Comparison of ENCODE assay signal across 10 cellular contexts in the genomic region with DNA sequence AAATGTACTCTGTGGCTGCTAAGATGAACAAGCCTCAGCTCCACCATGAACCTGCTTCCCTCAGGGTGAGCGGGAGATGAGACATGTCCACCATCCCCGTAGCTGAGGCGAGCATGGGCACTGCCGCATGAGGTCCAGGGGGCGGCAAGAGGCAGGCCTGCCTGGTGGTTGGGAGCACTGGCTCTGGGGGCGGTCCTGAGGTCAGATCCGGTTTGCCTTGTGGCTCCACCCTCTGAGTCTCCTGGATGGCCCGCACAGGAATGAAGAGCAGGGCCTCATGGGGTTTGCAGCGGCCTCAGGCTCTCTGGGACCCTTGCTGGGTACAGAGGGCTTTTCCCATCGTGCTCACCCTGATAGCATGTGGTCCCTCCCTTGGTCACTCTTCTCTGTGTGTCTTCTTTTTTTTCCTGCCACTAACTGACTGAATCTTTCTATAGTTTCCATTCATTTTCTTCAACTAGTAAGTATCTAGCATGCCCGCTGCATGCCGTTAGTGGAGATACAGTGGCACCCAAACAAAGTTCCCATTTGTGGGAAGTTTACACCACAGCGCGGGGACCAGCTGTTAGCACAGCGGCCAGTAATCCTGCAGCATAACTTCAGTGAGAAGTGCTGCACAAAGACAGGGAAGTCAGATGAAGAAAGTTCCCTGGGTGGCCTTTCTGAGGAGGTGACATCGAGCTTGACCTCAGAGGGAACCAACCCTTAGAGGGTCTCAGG. TPM values are rescaled to one million over a fixed set of nuclear protein-coding genes. Genes with fewer than 3 reads are reported as not detected.
A peak's percentile ranks its signal among the peaks of the same experiment; 100 is the strongest.
DNase-seq lines count a peak whose midpoint lies in the region; ATAC-seq and TF ChIP-seq lines count a peak whose summit lies in the region.
"Had no signal": no experiment of that assay in that cellular context is flagged by ENCODE, and none has a peak within 500 bp of the region (broad histone marks: within the 10 kb centered on the region; RNA-seq: fewer than 3 reads in every experiment).

No MANE protein-coding gene starts in this region.

- ATAC-seq in heart left ventricle (no peak), upper lobe of left lung (ENCODE audit: low FRiP score in 2 of 2) (peak in 1 of 2 donors; percentile 4), left lobe of liver (no peak), omental fat pad (ENCODE audit: low FRiP score) (no peak)

- no peaks in the 10 kb centered on the region for H3K27me3 ChIP-seq in heart left ventricle
- H3K27me3 ChIP-seq in dorsolateral prefrontal cortex = no peaks in the 10 kb centered on the region
- no peaks in the 10 kb centered on the region for H3K27me3 ChIP-seq in muscle layer of colon (ENCODE audit: control insufficient read depth in 1 of 2, insufficient read depth in 2 of 2, low read length in 2 of 2)
- no peaks in the 10 kb centered on the region for H3K27me3 ChIP-seq in upper lobe of left lung

- no peak for DNase-seq in heart left ventricle
- no peak for DNase-seq in cardiac septum (ENCODE audit: low spot score)
- no peak for DNase-seq in dorsolateral prefrontal cortex
- no peak for DNase-seq in upper lobe of left lung
- DNase-seq in left lobe of liver (ENCODE audit: low spot score) = no peak
- DNase-seq in GOT3 (lab: John Stamatoyannopoulos, UW) = no peak
- DNase-seq in omental fat pad (ENCODE audit: low spot score) = no peak
- DNase-seq: effector memory CD4-positive, alpha-beta T cell; NCI-H1694 treated with DMSO at 0.1 percent for 48 hours had no signal

- peaks cover 55 to 100% (median 81%) of the 10 kb centered on the region in 12 donors for H3K4me1 ChIP-seq in heart left ventricle
- peaks cover 44% of the 10 kb centered on the region for H3K4me1 ChIP-seq in muscle layer of colon (ENCODE audit: insufficient read depth, low read length)
- peaks cover 66 to 85% (median 75%) of the 10 kb centered on the region in 4 donors for H3K4me1 ChIP-seq in upper lobe of left lung

- no peak for TF ChIP-seq EP300 in upper lobe of left lung (IDR thresholded peaks at IDR 0.05)

- H3K4me3 ChIP-seq in heart left ventricle (no peak overlapping the region), dorsolateral prefrontal cortex (no peak overlapping the region), muscle layer of colon (ENCODE audit: low read depth in 1 of 2, low read length in 2 of 2) (no peak overlapping the region), upper lobe of left lung (no peak overlapping the region)

- TF ChIP-seq POLR2A in heart left ventricle (IDR thresholded peaks at IDR 0.05) (no peak), upper lobe of left lung (IDR thresholded peaks at IDR 0.05) (no peak)

- intact Hi-C loops in heart left ventricle (cut with DNase I) (loop anchor here in 7 of 10 donors (5.0 kb wide), 5 partner anchors 40 to 70 kb away; a partner anchor contains a TSS), cardiac septum (cut with DNase I) (loop anchor here (5.0 kb wide), 2 partner anchors 40 to 60 kb away; a partner anchor contains a TSS), dorsolateral prefrontal cortex (cut with DNase I) (no loop called here)

- H3K27ac ChIP-seq in heart left ventricle (peak overlapping the region; percentile 51 to 98 (median 84)), dorsolateral prefrontal cortex (peak overlapping the region; percentile 41 to 99 (median 89)), muscle layer of colon (ENCODE audit: low read depth, low read length) (peak overlapping the region; percentile 35), upper lobe of left lung (peak overlapping the region; percentile 48 to 93 (median 72))

- 60 to 67% (median 67%) methylated on average over 15 to 16 of the region's 16 CpGs for WGBS in heart left ventricle, 4 donors
- 70 to 72% methylated on average over 11 to 16 of the region's 16 CpGs for WGBS in upper lobe of left lung, 2 donors

- TF ChIP-seq CTCF in heart left ventricle (IDR thresholded peaks at IDR 0.05) = no peak
- TF ChIP-seq CTCF in dorsolateral prefrontal cortex (IDR thresholded peaks at IDR 0.05 in 54 of 56, conservative IDR thresholded peaks at IDR 0.05 in 2 of 56; ENCODE audit: low read depth in 1 of 56, partially characterized antibody in 56 of 56) = peak in 1 of 56 donors; percentile 20
- TF ChIP-seq CTCF in upper lobe of left lung (IDR thresholded peaks at IDR 0.05) = no peak
- TF ChIP-seq CTCF in omental fat pad (IDR thresholded peaks at IDR 0.05) = no peak

- peaks cover 0 to 100% (median 99%) of the 10 kb centered on the region in 9 donors for H3K36me3 ChIP-seq in heart left ventricle
- H3K36me3 ChIP-seq in muscle layer of colon (ENCODE audit: insufficient read depth, low read length) = peaks cover 92% of the 10 kb centered on the region
- peaks cover 49 to 100% (median 96%) of the 10 kb centered on the region in 4 donors for H3K36me3 ChIP-seq in upper lobe of left lung

- no peak overlapping the region for H3K9ac ChIP-seq in muscle layer of colon (ENCODE audit: low read length)

- H3K9me3 ChIP-seq in heart left ventricle (no peaks in the 10 kb centered on the region), muscle layer of colon (ENCODE audit: low read length) (no peaks in the 10 kb centered on the region), upper lobe of left lung (no peaks in the 10 kb centered on the region)

RNA-seq across cellular contexts. Expression of a gene that starts 37.3 kb away (rescaled TPM):
- total RNA-seq in heart left ventricle = 1 to 10 TPM in 2 of 9 donors, under 1 TPM in 7; 0.36 to 1.8 (median 0.72) TPM
- polyA plus RNA-seq in heart left ventricle = 1 to 10 TPM in 1 of 2 donors, under 1 TPM in 1; 0.91 to 1.4 TPM
- 1.7 TPM for total RNA-seq in cardiac septum
- total RNA-seq in dorsolateral prefrontal cortex = 1 to 10 TPM in 55 of 120 experiments, under 1 TPM in 32, not detected in 33; 0.19 to 3.0 (median 1.2) TPM
- 10 to 100 TPM in 3 of 6 donors, 1 to 10 TPM in 3; 5.2 to 93.2 (median 11.1) TPM for total RNA-seq in upper lobe of left lung
- 30.9 TPM for total RNA-seq in left lobe of liver
- total RNA-seq in omental fat pad = 1 to 10 TPM; 1.0 to 2.5 (median 1.4) TPM

RNA-seq across cellular contexts. Expression of a gene that starts 59.5 kb away (rescaled TPM):
- total RNA-seq in heart left ventricle = 100 to 1,000 TPM; 124 to 307 (median 154) TPM
- polyA plus RNA-seq in heart left ventricle = 100 to 1,000 TPM; 100 to 107 TPM
- 190 TPM for total RNA-seq in cardiac septum
- 100 to 1,000 TPM; 271 to 539 (median 377) TPM for total RNA-seq in dorsolateral prefrontal cortex
- 100 to 1,000 TPM; 162 to 636 (median 512) TPM for total RNA-seq in upper lobe of left lung
- total RNA-seq in left lobe of liver = 156 TPM
- total RNA-seq in omental fat pad = 100 to 1,000 TPM; 290 to 517 (median 367) TPM

Comparison
In these comparisons a context has a peak if more than half of its experiments do, and no peak if none do; other contexts are left out.
1. H3K27ac ChIP-seq: peak in every context shown above with its lines; median percentile 89 in dorsolateral prefrontal cortex; 84 in heart left ventricle; 72 in upper lobe of left lung; 35 in muscle layer of colon.
2. intact Hi-C loops: an anchor here in heart left ventricle (5.0 kb wide) and cardiac septum (5.0 kb wide); none called in dorsolateral prefrontal cortex.